20 cellular contexts compared by ENCODE assay signal in the genomic region with DNA sequence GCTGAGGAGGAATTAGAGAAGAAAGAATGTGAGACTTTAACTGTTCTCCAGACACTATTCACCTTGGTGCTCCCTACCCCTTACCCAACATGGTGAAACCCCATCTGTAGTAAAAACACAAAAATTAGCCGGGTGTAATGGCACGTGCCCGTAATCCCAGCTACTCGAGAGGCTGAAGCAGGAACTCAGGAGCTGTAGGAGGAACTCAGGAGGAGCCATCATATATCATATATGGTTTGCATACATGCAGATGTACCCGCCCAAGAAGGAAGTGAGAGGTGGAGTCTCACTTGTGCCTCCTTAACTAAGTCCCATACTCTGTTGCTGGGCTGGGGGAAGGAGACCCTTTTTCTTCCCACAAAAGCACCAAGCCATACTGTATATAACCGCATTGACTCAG. TPM values are rescaled to one million over a fixed set of nuclear protein-coding genes. Genes with fewer than 3 reads are reported as not detected.
DNase-seq lines count a peak whose midpoint lies in the region; ATAC-seq, FAIRE-seq and TF ChIP-seq lines count a peak whose summit lies in the region.
"Had no signal": no experiment of that assay in that cellular context is flagged by ENCODE, and none has a peak within 500 bp of the region (broad histone marks: within the 10 kb centered on the region; RNA-seq: fewer than 3 reads in every experiment).

No MANE protein-coding gene starts in this region.

- H3K9me3 ChIP-seq in Caco-2 (0 out of 2 replicates have a peak, but pooled peaks cover 3% of the 10 kb centered on the region), K562 (replicated peaks; ENCODE audit: control insufficient read depth, insufficient read depth, low read depth, low read length) (no peaks in the 10 kb centered on the region), OCI-LY7 (ENCODE audit: low read length) (no peaks in the 10 kb centered on the region), esophagus muscularis mucosa (no peaks in the 10 kb centered on the region)

- H3K4me3 Mint-ChIP-seq in Caco-2 (ENCODE audit: unreplicated experiment), result no peak overlapping the region
- H3K4me3 Mint-ChIP-seq: CD4-positive, CD25-positive, alpha-beta regulatory T cell; CD8-positive, alpha-beta T cell; GM23338; H9 had no signal

- H3K36me3 ChIP-seq in Caco-2 (ENCODE audit: control insufficient read depth, insufficient read depth, low read length), result 0 out of 2 replicates have a peak, but pooled peaks cover under 1% of the 10 kb centered on the region
- H3K36me3 ChIP-seq in K562 (ENCODE audit: control insufficient read depth, insufficient read depth, low read length), result no peaks in the 10 kb centered on the region
- no peaks in the 10 kb centered on the region for H3K36me3 ChIP-seq in OCI-LY7 (ENCODE audit: insufficient read depth, low read length)
- H3K36me3 ChIP-seq in esophagus muscularis mucosa, result no peaks in the 10 kb centered on the region

- H3K4me1 ChIP-seq in Caco-2 (peaks cover 48% of the 10 kb centered on the region), K562 (replicated peaks in 1 of 2; ENCODE audit: control insufficient read depth in 2 of 2, insufficient read depth in 2 of 2, low read length in 2 of 2) (peaks cover 0 to 3% of the 10 kb centered on the region in 2 experiments; a peak in 2 of 5 replicates), OCI-LY7 (ENCODE audit: insufficient read depth, low read length, poor library complexity, severe bottlenecking) (no peaks in the 10 kb centered on the region), esophagus muscularis mucosa (no peaks in the 10 kb centered on the region)

- TF ChIP-seq CTCF in Caco-2 (IDR thresholded peaks at IDR 0.05; ENCODE audit: insufficient read depth in 1 of 2, low read depth in 1 of 2, low read length in 1 of 2, severe bottlenecking in 1 of 2, unreplicated experiment in 1 of 2), result no peak
- TF ChIP-seq CTCF in NB4 (IDR thresholded peaks at IDR 0.05; ENCODE audit: low read depth, low read length), result no peak
- no peak for TF ChIP-seq CTCF in K562 (IDR thresholded peaks at IDR 0.05 in 2 of 3, conservative IDR thresholded peaks at IDR 0.05 in 1 of 3; ENCODE audit: insufficient read depth in 2 of 3, low read depth in 1 of 3, low read length in 3 of 3)
- TF ChIP-seq CTCF in OCI-LY7 (conservative IDR thresholded peaks at IDR 0.05; ENCODE audit: low read length), result no peak
- no peak for TF ChIP-seq CTCF in esophagus muscularis mucosa (IDR thresholded peaks at IDR 0.05)

- H3K9me1 ChIP-seq in K562 (ENCODE audit: control insufficient read depth, insufficient read depth, low read length), result no peaks in the 10 kb centered on the region

- TF ChIP-seq POLR2A in NB4 (IDR thresholded peaks at IDR 0.05; ENCODE audit: extremely low read depth, insufficient read length), result no peak
- TF ChIP-seq POLR2A in K562 (conservative IDR thresholded peaks at IDR 0.05), result no peak
- TF ChIP-seq POLR2A in esophagus muscularis mucosa (IDR thresholded peaks at IDR 0.05; ENCODE audit: low read depth), result no peak

- peak; percentile 41 for DNase-seq in CD1c-positive myeloid dendritic cell (ENCODE audit: extremely low spot score)
- DNase-seq in Caco-2, result no peak
- DNase-seq in NB4 (ENCODE audit: low read depth), result peak; percentile 10
- no peak for DNase-seq in K562 (ENCODE audit: extremely low read depth in 1 of 4, low spot score in 3 of 4)
- DNase-seq in UCSD-AML1 (lab: John Stamatoyannopoulos, UW; ENCODE audit: unreplicated experiment), result no peak
- DNase-seq in OCI-LY7 (ENCODE audit: low spot score), result no peak
- no peak for DNase-seq in esophagus muscularis mucosa (ENCODE audit: extremely low spot score)
- DNase-seq: C1 segment of cervical spinal cord; CD4-positive, CD25-positive, alpha-beta regulatory T cell; CD8-positive, alpha-beta T cell; DMS 273 treated with DMSO at 0.1 percent for 48 hours; DMS79; EL; GDM1; H9 had no signal

- no peak overlapping the region for H3K4me3 ChIP-seq in Caco-2 (ENCODE audit: low read depth, low read length)
- H3K4me3 ChIP-seq in NB4 (ENCODE audit: low read depth, low read length), result no peak overlapping the region
- no peak overlapping the region for H3K4me3 ChIP-seq in K562
- H3K4me3 ChIP-seq in OCI-LY7 (ENCODE audit: low read depth, low read length, poor library complexity, severe bottlenecking), result no peak overlapping the region
- H3K4me3 ChIP-seq in esophagus muscularis mucosa, result no peak overlapping the region
- H3K4me3 ChIP-seq: GM12878, GM23338 had no signal

- in situ Hi-C loops in K562 (cut with MboI), result no loop called here

- peak overlapping the region; percentile 68 for H2AFZ ChIP-seq in K562 (ENCODE audit: low read depth, low read length)
- H2AFZ ChIP-seq in OCI-LY7 (ENCODE audit: low read length), result no peak overlapping the region
- H2AFZ ChIP-seq: GM23338 had no signal

- H3K9me3 Mint-ChIP-seq in Caco-2 (ENCODE audit: unreplicated experiment), result no peaks in the 10 kb centered on the region
- H3K9me3 Mint-ChIP-seq: CD8-positive, alpha-beta T cell; GM23338; H9 had no signal

- intact Hi-C loops in Caco-2 (cut with micrococcal nuclease; ENCODE audit: unreplicated experiment) (no loop called here), K562 (cut with micrococcal nuclease) (no loop called here), OCI-LY7 (cut with micrococcal nuclease; ENCODE audit: unreplicated experiment) (no loop called here), esophagus muscularis mucosa (cut with DNase I) (no loop called here)

- H3K4me1 Mint-ChIP-seq in Caco-2 (ENCODE audit: low read depth, unreplicated experiment), result peaks cover 36% of the 10 kb centered on the region
- H3K4me1 Mint-ChIP-seq: CD4-positive, CD25-positive, alpha-beta regulatory T cell had no signal

- H3K27me3 ChIP-seq in Caco-2 (replicated peaks; ENCODE audit: control insufficient read depth, insufficient read depth, low read length) (no peaks in the 10 kb centered on the region), K562 (ENCODE audit: control insufficient read depth in 2 of 2, insufficient read depth in 2 of 2, low read length in 2 of 2) (no peaks in the 10 kb centered on the region; a peak in 1 of 5 replicates), esophagus muscularis mucosa (no peaks in the 10 kb centered on the region)

- FAIRE-seq in K562 (lab: Jason Lieb, UNC), result no peak
- FAIRE-seq: D721Med, GM12878 had no signal

- peak overlapping the region; percentile 23 for H3K27ac Mint-ChIP-seq in Caco-2 (ENCODE audit: unreplicated experiment)
- H3K27ac Mint-ChIP-seq: CD4-positive, CD25-positive, alpha-beta regulatory T cell; CD8-positive, alpha-beta T cell; GM23338 had no signal

- POLR2A ChIA-PET in Caco-2 (lab: Charles Lee) (no interaction called here), K562 (lab: Yijun Ruan, JAX) (no interaction called here), OCI-LY7 (lab: Charles Lee) (no interaction called here)

- no peaks in the 10 kb centered on the region for H3K27me3 Mint-ChIP-seq in Caco-2 (ENCODE audit: insufficient read depth, unreplicated experiment)

- CTCF ChIA-PET in Caco-2 (lab: Charles Lee), result interaction anchor here (0.6 kb wide), 1 partner anchor 46 kb away, joined by 5 read pairs; a partner anchor contains a TSS
- CTCF ChIA-PET in K562 (lab: Yijun Ruan, JAX; ENCODE audit: low intra/inter-chr PET ratio), result no interaction called here
- CTCF ChIA-PET in OCI-LY7 (lab: Charles Lee; ENCODE audit: unreplicated experiment), result no interaction called here

- H3K4me2 ChIP-seq in K562 (ENCODE audit: insufficient read depth, low read length), result no peak overlapping the region
- H3K4me2 ChIP-seq in OCI-LY7 (ENCODE audit: low read length), result no peak overlapping the region
- H3K4me2 ChIP-seq: GM23338 had no signal

- TF ChIP-seq EP300 in K562 (IDR thresholded peaks at IDR 0.05; ENCODE audit: low read length) (no peak), esophagus muscularis mucosa (IDR thresholded peaks at IDR 0.05) (no peak)

- H3K79me2 ChIP-seq in K562 (ENCODE audit: control insufficient read depth, insufficient read depth, low read length) (no peaks in the 10 kb centered on the region), OCI-LY7 (ENCODE audit: insufficient read depth, low read depth, low read length) (no peaks in the 10 kb centered on the region)

- H3K9me2 ChIP-seq in OCI-LY7 (ENCODE audit: insufficient read depth, low read length), result no peaks in the 10 kb centered on the region

- no peak for TF ChIP-seq RAD21 in K562 (CRISPR knock-in tag; conservative IDR thresholded peaks at IDR 0.05 in 1 of 2, IDR thresholded peaks at IDR 0.05 in 1 of 2)

- peak; percentile 72 for ATAC-seq in K562
- ATAC-seq: CD8-positive, alpha-beta T cell; GM12878; GM23338; HCT116 had no signal

- H3K36me3 Mint-ChIP-seq in Caco-2 (ENCODE audit: insufficient read depth, unreplicated experiment), result peaks cover 8% of the 10 kb centered on the region
- H3K36me3 Mint-ChIP-seq: CD4-positive, CD25-positive, alpha-beta regulatory T cell; CD8-positive, alpha-beta T cell had no signal

- H4K20me1 ChIP-seq in K562 (replicated peaks; ENCODE audit: control insufficient read depth, insufficient read depth, low read length) (no peaks in the 10 kb centered on the region), OCI-LY7 (ENCODE audit: insufficient read depth, low read length) (no peaks in the 10 kb centered on the region)

- 7% methylated on average over 6 of the region's 6 CpGs for WGBS in K562 (ENCODE audit: insufficient coverage, low coverage, missing lambda C conversion rate)
- WGBS in esophagus muscularis mucosa, result 85% methylated on average over 6 of the region's 6 CpGs

- no peak overlapping the region for H3K27ac ChIP-seq in K562 (ENCODE audit: extremely low read depth, low read depth, low read length)
- no peak overlapping the region for H3K27ac ChIP-seq in OCI-LY7 (ENCODE audit: low read depth, low read length, poor library complexity, severe bottlenecking)
- no peak overlapping the region for H3K27ac ChIP-seq in esophagus muscularis mucosa (replicated peaks in 1 of 4)

- BruUV-seq in Caco-2 (replicated peaks; lab: Mats Ljungman, UMichigan) (no TSS peak), K562 (replicated peaks; lab: Mats Ljungman, UMichigan) (no TSS peak), OCI-LY7 (replicated peaks; lab: Mats Ljungman, UMichigan) (no TSS peak)

- no peak overlapping the region; a peak in 1 of 4 replicates for H3K9ac ChIP-seq in K562 (ENCODE audit: insufficient read depth in 1 of 2, low read depth in 2 of 2, low read length in 2 of 2)

RNA-seq across cellular contexts. Expression of a gene that starts 35.5 kb away (rescaled TPM):
- total RNA-seq in Caco-2 (2022) (121 and 131 TPM in 2 replicates), K562 (2014; rRNA removed) (4.0 and 4.8 TPM in 2 replicates), K562 (2014; rRNA removed; fragmentation: Illumina TruSeq; extraction: Trizol) (9.5 and 11.7 TPM in 2 replicates), K562 (2015; rRNA removed; fragmentation: Illumina TruSeq; extraction: Trizol) (5.4 and 5.5 TPM in 2 replicates), K562 (2021) (10.0 and 10.4 TPM in 2 replicates), OCI-LY7 (2022) (not detected in 2 replicates), esophagus muscularis mucosa (10 to 100 TPM; 15.6 to 25.7 (median 19.3) TPM)
- 5.8 and 16.1 TPM in 2 replicates for total RNA-seq in K562 (2011; cell fraction: chromatin; rRNA removed; ENCODE audit: low replicate concordance)
- total RNA-seq in K562 (2011; cell fraction: nucleolus; rRNA removed), result 2.7 and 3.7 TPM in 2 replicates
- total RNA-seq in K562 (2011; cell fraction: nucleoplasm; rRNA removed), result 5.9 and 8.2 TPM in 2 replicates
- polyA plus RNA-seq in K562 (2011; rRNA removed) (5.1 and 6.9 TPM in 2 replicates), K562 (2014; fragmentation: Illumina TruSeq; extraction: Trizol) (9.6 and 10.3 TPM in 2 replicates), K562 (2014; fragmentation: Nextera tagmentation; extraction: Ambion mirVana) (1 to 10 TPM; 3.2 to 3.7 TPM), K562 (2014; rRNA removed) (3.1 and 4.2 TPM in 2 replicates)
- 1.6 and 3.2 TPM in 2 replicates for polyA plus RNA-seq in K562 (2011; cell fraction: cytosol; rRNA removed)
- polyA plus RNA-seq in K562 (2011; cell fraction: nucleus; rRNA removed), result 5.1 and 6.5 TPM in 2 replicates
- 7.7 and 7.8 TPM in 2 replicates for polyA plus RNA-seq in K562 (2012)
- 7.1 and 8.7 TPM in 2 replicates for polyA minus RNA-seq in K562 (2011; rRNA and poly(A)+ RNA removed)
- polyA minus RNA-seq in K562 (2011; cell fraction: cytosol; rRNA and poly(A)+ RNA removed), result 5.3 and 7.0 TPM in 2 replicates
- 3.6 and 5.0 TPM in 2 replicates for polyA minus RNA-seq in K562 (2011; cell fraction: nucleus; rRNA and poly(A)+ RNA removed)
- not detected in 2 replicates for total RNA-seq in OCI-LY7 (2014; rRNA removed; shearing (Covaris generic))
- total RNA-seq: CD4-positive, CD25-positive, alpha-beta regulatory T cell had no signal
- polyA plus RNA-seq: CD4-positive, CD25-positive, alpha-beta regulatory T cell had no signal

RNA-seq across cellular contexts. Expression of a gene that starts 46.0 kb away (rescaled TPM):
- 72.0 and 85.0 TPM in 2 replicates for total RNA-seq in Caco-2 (2022)
- not detected in 2 replicates for total RNA-seq in K562 (2011; cell fraction: chromatin; rRNA removed; ENCODE audit: low replicate concordance)
- not detected in 2 replicates for total RNA-seq in K562 (2011; cell fraction: nucleolus; rRNA removed)
- not detected in 2 replicates for total RNA-seq in K562 (2011; cell fraction: nucleoplasm; rRNA removed)
- not detected in 2 replicates for total RNA-seq in K562 (2014; rRNA removed)
- not detected in 2 replicates for total RNA-seq in K562 (2014; rRNA removed; fragmentation: Illumina TruSeq; extraction: Trizol)
- not detected in 2 replicates for total RNA-seq in K562 (2015; rRNA removed; fragmentation: Illumina TruSeq; extraction: Trizol)
- not detected in 2 replicates for total RNA-seq in K562 (2021)
- not detected in 2 replicates for polyA plus RNA-seq in K562 (2011; rRNA removed)
- polyA plus RNA-seq in K562 (2011; cell fraction: cytosol; rRNA removed), result not detected in 2 replicates
- polyA plus RNA-seq in K562 (2011; cell fraction: nucleus; rRNA removed), result not detected in 2 replicates
- not detected in 2 replicates for polyA plus RNA-seq in K562 (2012)
- polyA plus RNA-seq in K562 (2014; fragmentation: Illumina TruSeq; extraction: Trizol), result not detected in 2 replicates
- polyA plus RNA-seq in K562 (2014; fragmentation: Nextera tagmentation; extraction: Ambion mirVana), result not detected
- not detected in 2 replicates for polyA plus RNA-seq in K562 (2014; rRNA removed)
- not detected in 2 replicates for polyA minus RNA-seq in K562 (2011; rRNA and poly(A)+ RNA removed)
- polyA minus RNA-seq in K562 (2011; cell fraction: cytosol; rRNA and poly(A)+ RNA removed), result not detected in 2 replicates
- polyA minus RNA-seq in K562 (2011; cell fraction: nucleus; rRNA and poly(A)+ RNA removed), result not detected in 2 replicates
- not detected in 2 replicates for total RNA-seq in OCI-LY7 (2014; rRNA removed; shearing (Covaris generic))
- not detected in 2 replicates for total RNA-seq in OCI-LY7 (2022)
- total RNA-seq in esophagus muscularis mucosa, result under 1 TPM in 2 of 4 donors, not detected in 2; 0.29 to 0.65 TPM
- total RNA-seq: CD4-positive, CD25-positive, alpha-beta regulatory T cell; GM12878; H4 had no signal
- polyA plus RNA-seq: CD4-positive, CD25-positive, alpha-beta regulatory T cell; GM12878 had no signal

Comparison
In these comparisons a context has a peak if more than half of its experiments do, and no peak if none do; other contexts are left out.
1. DNase-seq: peak in CD1c-positive myeloid dendritic cell (single experiment) and NB4 (single experiment); none in Caco-2 (0 of 2), K562 (0 of 4), UCSD-AML1 (single experiment), OCI-LY7 (single experiment) and esophagus muscularis mucosa (single experiment).
2. RNA of a gene that starts 46.0 kb away (total RNA-seq): 72.0 to 85.0 TPM in Caco-2; 0.29 to 0.65 TPM in esophagus muscularis mucosa, not detected in K562 and not detected in OCI-LY7; every median in the first group is over 10 times any median in the second.